ENCODE assay signal across 14 cellular contexts in genomic region chr5:138595396-138595795, GRCh38. TPM values are rescaled to one million over a fixed set of nuclear protein-coding genes. Genes with fewer than 3 reads are reported as not detected.
DNase-seq lines count a peak whose midpoint lies in the region; ATAC-seq, FAIRE-seq and TF ChIP-seq lines count a peak whose summit lies in the region.
"Had no signal": no experiment of that assay in that cellular context is flagged by ENCODE, and none has a peak within 500 bp of the region (broad histone marks: within the 10 kb centered on the region; RNA-seq: fewer than 3 reads in every experiment).

No MANE protein-coding gene starts in this region.

- H3K9ac ChIP-seq in K562 (ENCODE audit: insufficient read depth in 1 of 2, low read depth in 2 of 2, low read length in 2 of 2) = no peak overlapping the region

- TF ChIP-seq RAD21 in K562 (CRISPR knock-in tag; conservative IDR thresholded peaks at IDR 0.05 in 1 of 2, IDR thresholded peaks at IDR 0.05 in 1 of 2) = peak; percentile 28 to 41; a peak in 3 of 4 replicates

- H3K4me1 ChIP-seq in BE2C (no peaks in the 10 kb centered on the region), HEK293 (ENCODE audit: control insufficient read depth, insufficient read depth, low read length) (no peaks in the 10 kb centered on the region), K562 (replicated peaks in 1 of 2; ENCODE audit: control insufficient read depth in 2 of 2, insufficient read depth in 2 of 2, low read length in 2 of 2) (no peaks in the 10 kb centered on the region), transverse colon (no peaks in the 10 kb centered on the region)

- TF ChIP-seq POLR2A in K562 (conservative IDR thresholded peaks at IDR 0.05) (no peak), transverse colon (IDR thresholded peaks at IDR 0.05) (no peak)

- H3K4me3 ChIP-seq in BE2C (ENCODE audit: low read depth, low read length) (no peak overlapping the region), HEK293 (ENCODE audit: low read depth, low read length) (no peak overlapping the region), K562 (no peak overlapping the region), kidney epithelial cell (ENCODE audit: low read depth, low read length) (no peak overlapping the region), transverse colon (no peak overlapping the region)

- H2AFZ ChIP-seq in K562 (ENCODE audit: low read depth, low read length) = no peak overlapping the region

- H3K27me3 ChIP-seq in BE2C = no peaks in the 10 kb centered on the region
- peaks cover 9 to 30% of the 10 kb centered on the region in 2 experiments; a peak in 4 of 5 replicates for H3K27me3 ChIP-seq in K562 (ENCODE audit: control insufficient read depth in 2 of 2, insufficient read depth in 2 of 2, low read length in 2 of 2)
- peaks cover 5% of the 10 kb centered on the region for H3K27me3 ChIP-seq in kidney epithelial cell (ENCODE audit: control insufficient read depth, insufficient read depth, low read length)
- H3K27me3 ChIP-seq in transverse colon = no peaks in the 10 kb centered on the region

- no peaks in the 10 kb centered on the region for H3K79me2 ChIP-seq in K562 (ENCODE audit: control insufficient read depth, insufficient read depth, low read length)

- intact Hi-C loops in K562 (cut with micrococcal nuclease) (no loop called here), transverse colon (cut with DNase I; ENCODE audit: low total_unique reads) (no loop called here)

- no peaks in the 10 kb centered on the region for H3K36me3 ChIP-seq in BE2C
- H3K36me3 ChIP-seq in HEK293 (ENCODE audit: control insufficient read depth in 2 of 2, insufficient read depth in 1 of 2, low read length in 2 of 2) = no peaks in the 10 kb centered on the region
- H3K36me3 ChIP-seq in K562 (ENCODE audit: control insufficient read depth, insufficient read depth, low read length) = no peaks in the 10 kb centered on the region
- H3K36me3 ChIP-seq in kidney epithelial cell (ENCODE audit: control insufficient read depth, insufficient read depth, low read length) = no peaks in the 10 kb centered on the region
- H3K36me3 ChIP-seq in transverse colon = no peaks in the 10 kb centered on the region

- no peak for FAIRE-seq in K562 (lab: Jason Lieb, UNC)
- FAIRE-seq: frontal cortex had no signal

- in situ Hi-C loops in K562 (cut with MboI) (no loop called here), transverse colon (cut with MboI; ENCODE audit: low pct_ligation_motif_present in 1 of 4, low pct_unique_long_range_greater_than_20kb in 1 of 4, low sequenced_read_pairs in 3 of 4) (loop anchor here in 1 of 4 donors (25.0 kb wide), 1 partner anchor 667 kb away; no protein-coding TSS in a partner anchor)

- 16% methylated on average over 2 of the region's 2 CpGs for WGBS in K562 (ENCODE audit: insufficient coverage, low coverage, missing lambda C conversion rate)
- 100% methylated on average over 2 of the region's 2 CpGs; no CpG with 5 or more reads in 1 of the 2 donors for WGBS in transverse colon (ENCODE audit: low coverage in 1 of 2), 2 donors

- H4K20me1 ChIP-seq in K562 (replicated peaks; ENCODE audit: control insufficient read depth, insufficient read depth, low read length) = no peaks in the 10 kb centered on the region

- ATAC-seq in K562 (peak; percentile 58), HG02840 (IDR thresholded peaks at IDR 0.05; ENCODE audit: low FRiP score, unreplicated experiment) (no peak)
- ATAC-seq: natural killer cell treated with Interleukin-12 subunit alpha and Interleukin-12 subunit beta and Interleukin-15 and Interleukin-18, amount 100 ng/mL, for 72 hours had no signal

- TF ChIP-seq EP300 in K562 (IDR thresholded peaks at IDR 0.05; ENCODE audit: low read length) = no peak
- no peak for TF ChIP-seq EP300 in transverse colon (IDR thresholded peaks at IDR 0.05; ENCODE audit: low read depth)

- H3K27ac ChIP-seq in HEK293 (ENCODE audit: extremely low read depth, low read depth, low read length) (no peak overlapping the region), K562 (ENCODE audit: extremely low read depth, low read depth, low read length) (no peak overlapping the region), transverse colon (no peak overlapping the region)

- H3K4me2 ChIP-seq in K562 (ENCODE audit: insufficient read depth, low read length) = no peak overlapping the region

- BruUV-seq in K562 (replicated peaks; lab: Mats Ljungman, UMichigan) = no TSS peak

- CTCF ChIA-PET in HEK293 (lab: Yijun Ruan, JAX) = interaction anchor here (0.6 to 2.6 kb wide), 8 partner anchors 9 to 925 kb away, joined by 3 to 17 read pairs (median 4); no protein-coding TSS in a partner anchor
- CTCF ChIA-PET in K562 (lab: Yijun Ruan, JAX; ENCODE audit: low intra/inter-chr PET ratio) = no interaction called here

- POLR2A ChIA-PET in HEK293 (lab: Yijun Ruan, JAX) = no interaction called here
- POLR2A ChIA-PET in K562 (lab: Yijun Ruan, JAX) = interaction anchor here (0.7 to 1.0 kb wide), 2 partner anchors 10 to 20 kb away, joined by 3 to 4 read pairs; no protein-coding TSS in a partner anchor

- H3K9me3 ChIP-seq in BE2C = no peaks in the 10 kb centered on the region
- H3K9me3 ChIP-seq in HEK293 (ENCODE audit: control insufficient read depth, insufficient read depth, low read depth, low read length) = no peaks in the 10 kb centered on the region
- H3K9me3 ChIP-seq in K562 (replicated peaks; ENCODE audit: control insufficient read depth, insufficient read depth, low read depth, low read length) = no peaks in the 10 kb centered on the region
- H3K9me3 ChIP-seq in transverse colon = no peaks in the 10 kb centered on the region

- DNase-seq in BE2C (no peak), K562 (ENCODE audit: extremely low read depth in 1 of 4, low spot score in 3 of 4) (no peak), kidney epithelial cell (ENCODE audit: low read depth) (no peak), transverse colon (no peak), T-helper 9 cell (no peak), COLO829 (ENCODE audit: low spot score) (no peak)
- DNase-seq: activated CD4-positive, alpha-beta T cell treated with anti-CD3 and anti-CD28 coated beads for 1 hour; activated T-cell treated with anti-CD3 and anti-CD28 coated beads, Interleukin-2, amount 50 U/mL, for 24 hours; NCI-H1092 treated with DMSO at 0.1 percent for 48 hours; NK-92 treated with Interleukin-12 subunit alpha and Interleukin-12 subunit beta, amount 100 ng/mL, for 24 hours had no signal

- TF ChIP-seq CTCF in BE2C (IDR thresholded peaks at IDR 0.05; ENCODE audit: low read depth, low read length) = peak; percentile 35
- TF ChIP-seq CTCF in HEK293 (tag by site-specific recombination; IDR thresholded peaks at IDR 0.05) = peak; percentile 30; the same call in 1 of the 2 replicates
- peak in 1 of 3 experiments; percentile 37; a peak in 2 of 6 replicates for TF ChIP-seq CTCF in K562 (IDR thresholded peaks at IDR 0.05 in 2 of 3, conservative IDR thresholded peaks at IDR 0.05 in 1 of 3; ENCODE audit: insufficient read depth in 2 of 3, low read depth in 1 of 3, low read length in 3 of 3)
- peak; percentile 7 for TF ChIP-seq CTCF in kidney epithelial cell (IDR thresholded peaks at IDR 0.05; ENCODE audit: insufficient read depth, low read length, poor library complexity, severe bottlenecking)
- no peak for TF ChIP-seq CTCF in transverse colon (IDR thresholded peaks at IDR 0.05)

- H3K9me1 ChIP-seq in K562 (ENCODE audit: control insufficient read depth, insufficient read depth, low read length) = no peaks in the 10 kb centered on the region

TF ChIP-seq in K562, 482 proteins besides CTCF, POLR2A, EP300 and RAD21 (continues in another document):
- TF ChIP-seq OTX1 (CRISPR knock-in tag; IDR thresholded peaks at IDR 0.05) = no peak

RNA-seq across cellular contexts. Expression of gene HSPA9, which starts 20.2 kb away (rescaled TPM):
- 1,185 TPM for polyA plus RNA-seq in BE2C (2012; ENCODE audit: insufficient read depth, insufficient read length, low read depth)
- total RNA-seq in K562 (2011; cell fraction: chromatin; rRNA removed; ENCODE audit: low replicate concordance) = 389 and 542 TPM in 2 replicates
- total RNA-seq in K562 (2011; cell fraction: nucleolus; rRNA removed) = 228 and 277 TPM in 2 replicates
- 287 and 329 TPM in 2 replicates for total RNA-seq in K562 (2011; cell fraction: nucleoplasm; rRNA removed)
- total RNA-seq in K562 (2014; rRNA removed) = 482 and 583 TPM in 2 replicates
- 548 and 597 TPM in 2 replicates for total RNA-seq in K562 (2014; rRNA removed; fragmentation: Illumina TruSeq; extraction: Trizol)
- 522 and 545 TPM in 2 replicates for total RNA-seq in K562 (2015; rRNA removed; fragmentation: Illumina TruSeq; extraction: Trizol)
- total RNA-seq in K562 (2021) = 481 and 498 TPM in 2 replicates
- polyA plus RNA-seq in K562 (2011; rRNA removed) = 296 and 361 TPM in 2 replicates
- 229 and 239 TPM in 2 replicates for polyA plus RNA-seq in K562 (2011; cell fraction: cytosol; rRNA removed)
- polyA plus RNA-seq in K562 (2011; cell fraction: nucleus; rRNA removed) = 225 and 240 TPM in 2 replicates
- 333 and 576 TPM in 2 replicates for polyA plus RNA-seq in K562 (2012)
- 474 and 552 TPM in 2 replicates for polyA plus RNA-seq in K562 (2014; fragmentation: Illumina TruSeq; extraction: Trizol)
- polyA plus RNA-seq in K562 (2014; fragmentation: Nextera tagmentation; extraction: Ambion mirVana) = 100 to 1,000 TPM; 195 to 294 TPM
- polyA plus RNA-seq in K562 (2014; rRNA removed) = 514 and 537 TPM in 2 replicates
- polyA minus RNA-seq in K562 (2011; rRNA and poly(A)+ RNA removed) = 500 and 528 TPM in 2 replicates
- polyA minus RNA-seq in K562 (2011; cell fraction: cytosol; rRNA and poly(A)+ RNA removed) = 329 and 345 TPM in 2 replicates
- 149 and 198 TPM in 2 replicates for polyA minus RNA-seq in K562 (2011; cell fraction: nucleus; rRNA and poly(A)+ RNA removed)
- total RNA-seq in kidney epithelial cell = 584 and 695 TPM in 2 replicates
- total RNA-seq in transverse colon = 100 to 1,000 TPM in 3 of 4 donors, 10 to 100 TPM in 1; 82.7 to 236 (median 175) TPM

RNA-seq across cellular contexts. Expression of gene ETF1, which starts 52.4 kb away (rescaled TPM):
- 86.4 TPM for polyA plus RNA-seq in BE2C (2012; ENCODE audit: insufficient read depth, insufficient read length, low read depth)
- 43.7 and 83.9 TPM in 2 replicates for total RNA-seq in K562 (2011; cell fraction: chromatin; rRNA removed; ENCODE audit: low replicate concordance)
- total RNA-seq in K562 (2011; cell fraction: nucleolus; rRNA removed) = 26.2 and 27.1 TPM in 2 replicates
- 53.3 and 65.5 TPM in 2 replicates for total RNA-seq in K562 (2011; cell fraction: nucleoplasm; rRNA removed)
- total RNA-seq in K562 (2014; rRNA removed) (149 and 157 TPM in 2 replicates), K562 (2014; rRNA removed; fragmentation: Illumina TruSeq; extraction: Trizol) (190 and 225 TPM in 2 replicates), K562 (2015; rRNA removed; fragmentation: Illumina TruSeq; extraction: Trizol) (146 and 159 TPM in 2 replicates), K562 (2021) (189 and 209 TPM in 2 replicates), kidney epithelial cell (123 and 149 TPM in 2 replicates), transverse colon (10 to 100 TPM; 39.8 to 66.6 (median 54.1) TPM)
- polyA plus RNA-seq in K562 (2011; rRNA removed) (113 and 179 TPM in 2 replicates), K562 (2014; fragmentation: Illumina TruSeq; extraction: Trizol) (162 and 198 TPM in 2 replicates), K562 (2014; fragmentation: Nextera tagmentation; extraction: Ambion mirVana) (10 to 100 TPM; 53.7 to 57.3 TPM), K562 (2014; rRNA removed) (137 and 164 TPM in 2 replicates)
- 43.2 and 61.7 TPM in 2 replicates for polyA plus RNA-seq in K562 (2011; cell fraction: cytosol; rRNA removed)
- 33.0 and 41.2 TPM in 2 replicates for polyA plus RNA-seq in K562 (2011; cell fraction: nucleus; rRNA removed)
- 93.8 and 122 TPM in 2 replicates for polyA plus RNA-seq in K562 (2012)
- polyA minus RNA-seq in K562 (2011; rRNA and poly(A)+ RNA removed) = 249 and 254 TPM in 2 replicates
- polyA minus RNA-seq in K562 (2011; cell fraction: cytosol; rRNA and poly(A)+ RNA removed) = 67.7 and 94.2 TPM in 2 replicates
- 25.3 and 40.0 TPM in 2 replicates for polyA minus RNA-seq in K562 (2011; cell fraction: nucleus; rRNA and poly(A)+ RNA removed)

Comparison
In these comparisons a context has a peak if more than half of its experiments do, and no peak if none do; other contexts are left out.
1. CTCF ChIP-seq: peak in BE2C (single experiment), HEK293 (single experiment) and kidney epithelial cell (single experiment); none in transverse colon (0 of 5).